Comparison of ENCODE assay signal across 1 cellular context in the genomic region with DNA sequence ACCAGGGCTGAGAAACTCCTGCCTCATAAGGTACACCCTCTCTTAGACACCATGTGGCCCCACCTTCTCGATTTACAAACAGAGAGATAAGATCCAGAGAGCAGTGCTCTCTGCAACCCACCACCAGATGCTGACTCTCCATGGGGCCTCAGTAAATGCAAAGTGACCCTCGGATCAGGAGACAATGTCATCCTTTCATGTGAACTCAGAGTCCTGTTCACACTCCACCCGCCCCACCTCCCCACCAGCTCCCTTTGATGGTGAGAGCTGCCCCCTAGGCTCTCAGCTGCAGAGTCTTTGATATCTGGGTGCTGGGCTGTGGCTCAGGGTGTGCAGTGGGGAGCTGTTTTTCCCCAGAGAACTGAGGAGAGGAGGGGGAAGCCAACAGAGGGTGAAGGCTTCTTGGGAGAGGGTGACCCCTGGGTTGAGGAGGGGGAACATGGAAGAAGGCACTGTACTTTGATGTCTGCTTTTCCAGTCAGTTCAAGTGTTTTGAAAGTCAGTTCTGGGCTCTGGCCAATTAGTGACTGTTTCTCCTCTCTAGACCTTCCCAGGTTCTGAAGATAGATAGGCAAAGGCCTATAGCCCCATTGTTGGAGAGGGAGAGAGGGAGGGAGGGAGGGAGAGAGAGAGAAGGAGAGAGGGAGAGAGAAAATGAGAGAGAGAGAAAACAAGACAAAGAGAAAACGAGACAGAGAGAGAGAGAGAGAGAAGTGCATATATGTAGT.
TF ChIP-seq lines count a peak whose summit lies in the region.

No MANE protein-coding gene starts in this region.

TF ChIP-seq in HepG2, 621 proteins besides CTCF, POLR2A, EP300 and RAD21 (continued from another document and continues in another):
- TF ChIP-seq, protein P1, sequence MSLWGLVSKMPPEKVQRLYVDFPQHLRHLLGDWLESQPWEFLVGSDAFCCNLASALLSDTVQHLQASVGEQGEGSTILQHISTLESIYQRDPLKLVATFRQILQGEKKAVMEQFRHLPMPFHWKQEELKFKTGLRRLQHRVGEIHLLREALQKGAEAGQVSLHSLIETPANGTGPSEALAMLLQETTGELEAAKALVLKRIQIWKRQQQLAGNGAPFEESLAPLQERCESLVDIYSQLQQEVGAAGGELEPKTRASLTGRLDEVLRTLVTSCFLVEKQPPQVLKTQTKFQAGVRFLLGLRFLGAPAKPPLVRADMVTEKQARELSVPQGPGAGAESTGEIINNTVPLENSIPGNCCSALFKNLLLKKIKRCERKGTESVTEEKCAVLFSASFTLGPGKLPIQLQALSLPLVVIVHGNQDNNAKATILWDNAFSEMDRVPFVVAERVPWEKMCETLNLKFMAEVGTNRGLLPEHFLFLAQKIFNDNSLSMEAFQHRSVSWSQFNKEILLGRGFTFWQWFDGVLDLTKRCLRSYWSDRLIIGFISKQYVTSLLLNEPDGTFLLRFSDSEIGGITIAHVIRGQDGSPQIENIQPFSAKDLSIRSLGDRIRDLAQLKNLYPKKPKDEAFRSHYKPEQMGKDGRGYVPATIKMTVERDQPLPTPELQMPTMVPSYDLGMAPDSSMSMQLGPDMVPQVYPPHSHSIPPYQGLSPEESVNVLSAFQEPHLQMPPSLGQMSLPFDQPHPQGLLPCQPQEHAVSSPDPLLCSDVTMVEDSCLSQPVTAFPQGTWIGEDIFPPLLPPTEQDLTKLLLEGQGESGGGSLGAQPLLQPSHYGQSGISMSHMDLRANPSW (CRISPR knock-in tag; IDR thresholded peaks at IDR 0.05; ENCODE audit: borderline replicate concordance): no peak
- TF ChIP-seq ZNF343 (CRISPR knock-in tag; IDR thresholded peaks at IDR 0.05) (no peak), ZFY (CRISPR knock-in tag; IDR thresholded peaks at IDR 0.05) (no peak), ESRRA (CRISPR knock-in tag; IDR thresholded peaks at IDR 0.05; ENCODE audit: low read depth) (no peak), REPIN1 (CRISPR knock-in tag; IDR thresholded peaks at IDR 0.05; ENCODE audit: borderline replicate concordance, low read depth) (no peak; the same call in 1 of the 2 replicates), ZNF383 (CRISPR knock-in tag; IDR thresholded peaks at IDR 0.05; ENCODE audit: borderline replicate concordance) (no peak), TP53 (CRISPR knock-in tag; conservative IDR thresholded peaks at IDR 0.05) (no peak), CHD2 (IDR thresholded peaks at IDR 0.05; ENCODE audit: low read depth, low read length) (no peak), MXD4 (CRISPR knock-in tag; IDR thresholded peaks at IDR 0.05) (no peak), ZC3H13 (CRISPR knock-in tag; IDR thresholded peaks at IDR 0.05) (no peak)
- TF ChIP-seq, protein P2, sequence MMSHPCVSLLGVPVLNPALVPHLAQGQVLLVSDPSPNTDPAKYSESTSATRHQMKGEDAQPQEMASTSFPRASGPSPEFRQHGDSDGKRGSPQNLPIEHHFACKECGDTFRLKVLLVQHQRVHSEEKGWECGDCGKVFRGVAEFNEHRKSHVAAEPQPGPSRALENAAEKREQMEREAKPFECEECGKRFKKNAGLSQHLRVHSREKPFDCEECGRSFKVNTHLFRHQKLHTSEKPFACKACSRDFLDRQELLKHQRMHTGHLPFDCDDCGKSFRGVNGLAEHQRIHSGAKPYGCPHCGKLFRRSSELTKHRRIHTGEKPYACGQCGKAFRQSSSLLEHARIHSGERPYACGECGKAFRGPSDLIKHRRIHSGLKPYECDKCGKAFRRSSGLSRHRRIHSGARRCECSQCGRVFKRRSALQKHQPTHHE (CRISPR knock-in tag; IDR thresholded peaks at IDR 0.05; ENCODE audit: borderline replicate concordance): no peak
- TF ChIP-seq, protein P3, sequence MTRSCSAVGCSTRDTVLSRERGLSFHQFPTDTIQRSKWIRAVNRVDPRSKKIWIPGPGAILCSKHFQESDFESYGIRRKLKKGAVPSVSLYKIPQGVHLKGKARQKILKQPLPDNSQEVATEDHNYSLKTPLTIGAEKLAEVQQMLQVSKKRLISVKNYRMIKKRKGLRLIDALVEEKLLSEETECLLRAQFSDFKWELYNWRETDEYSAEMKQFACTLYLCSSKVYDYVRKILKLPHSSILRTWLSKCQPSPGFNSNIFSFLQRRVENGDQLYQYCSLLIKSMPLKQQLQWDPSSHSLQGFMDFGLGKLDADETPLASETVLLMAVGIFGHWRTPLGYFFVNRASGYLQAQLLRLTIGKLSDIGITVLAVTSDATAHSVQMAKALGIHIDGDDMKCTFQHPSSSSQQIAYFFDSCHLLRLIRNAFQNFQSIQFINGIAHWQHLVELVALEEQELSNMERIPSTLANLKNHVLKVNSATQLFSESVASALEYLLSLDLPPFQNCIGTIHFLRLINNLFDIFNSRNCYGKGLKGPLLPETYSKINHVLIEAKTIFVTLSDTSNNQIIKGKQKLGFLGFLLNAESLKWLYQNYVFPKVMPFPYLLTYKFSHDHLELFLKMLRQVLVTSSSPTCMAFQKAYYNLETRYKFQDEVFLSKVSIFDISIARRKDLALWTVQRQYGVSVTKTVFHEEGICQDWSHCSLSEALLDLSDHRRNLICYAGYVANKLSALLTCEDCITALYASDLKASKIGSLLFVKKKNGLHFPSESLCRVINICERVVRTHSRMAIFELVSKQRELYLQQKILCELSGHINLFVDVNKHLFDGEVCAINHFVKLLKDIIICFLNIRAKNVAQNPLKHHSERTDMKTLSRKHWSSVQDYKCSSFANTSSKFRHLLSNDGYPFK (CRISPR knock-in tag; IDR thresholded peaks at IDR 0.05; ENCODE audit: borderline replicate concordance): no peak
- TF ChIP-seq, protein P4, sequence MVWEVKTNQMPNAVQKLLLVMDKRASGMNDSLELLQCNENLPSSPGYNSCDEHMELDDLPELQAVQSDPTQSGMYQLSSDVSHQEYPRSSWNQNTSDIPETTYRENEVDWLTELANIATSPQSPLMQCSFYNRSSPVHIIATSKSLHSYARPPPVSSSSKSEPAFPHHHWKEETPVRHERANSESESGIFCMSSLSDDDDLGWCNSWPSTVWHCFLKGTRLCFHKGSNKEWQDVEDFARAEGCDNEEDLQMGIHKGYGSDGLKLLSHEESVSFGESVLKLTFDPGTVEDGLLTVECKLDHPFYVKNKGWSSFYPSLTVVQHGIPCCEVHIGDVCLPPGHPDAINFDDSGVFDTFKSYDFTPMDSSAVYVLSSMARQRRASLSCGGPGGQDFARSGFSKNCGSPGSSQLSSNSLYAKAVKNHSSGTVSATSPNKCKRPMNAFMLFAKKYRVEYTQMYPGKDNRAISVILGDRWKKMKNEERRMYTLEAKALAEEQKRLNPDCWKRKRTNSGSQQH (CRISPR knock-in tag; IDR thresholded peaks at IDR 0.05; ENCODE audit: low read depth): no peak
- TF ChIP-seq, protein P5, sequence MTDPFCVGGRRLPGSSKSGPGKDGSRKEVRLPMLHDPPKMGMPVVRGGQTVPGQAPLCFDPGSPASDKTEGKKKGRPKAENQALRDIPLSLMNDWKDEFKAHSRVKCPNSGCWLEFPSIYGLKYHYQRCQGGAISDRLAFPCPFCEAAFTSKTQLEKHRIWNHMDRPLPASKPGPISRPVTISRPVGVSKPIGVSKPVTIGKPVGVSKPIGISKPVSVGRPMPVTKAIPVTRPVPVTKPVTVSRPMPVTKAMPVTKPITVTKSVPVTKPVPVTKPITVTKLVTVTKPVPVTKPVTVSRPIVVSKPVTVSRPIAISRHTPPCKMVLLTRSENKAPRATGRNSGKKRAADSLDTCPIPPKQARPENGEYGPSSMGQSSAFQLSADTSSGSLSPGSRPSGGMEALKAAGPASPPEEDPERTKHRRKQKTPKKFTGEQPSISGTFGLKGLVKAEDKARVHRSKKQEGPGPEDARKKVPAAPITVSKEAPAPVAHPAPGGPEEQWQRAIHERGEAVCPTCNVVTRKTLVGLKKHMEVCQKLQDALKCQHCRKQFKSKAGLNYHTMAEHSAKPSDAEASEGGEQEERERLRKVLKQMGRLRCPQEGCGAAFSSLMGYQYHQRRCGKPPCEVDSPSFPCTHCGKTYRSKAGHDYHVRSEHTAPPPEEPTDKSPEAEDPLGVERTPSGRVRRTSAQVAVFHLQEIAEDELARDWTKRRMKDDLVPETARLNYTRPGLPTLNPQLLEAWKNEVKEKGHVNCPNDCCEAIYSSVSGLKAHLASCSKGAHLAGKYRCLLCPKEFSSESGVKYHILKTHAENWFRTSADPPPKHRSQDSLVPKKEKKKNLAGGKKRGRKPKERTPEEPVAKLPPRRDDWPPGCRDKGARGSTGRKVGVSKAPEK (CRISPR knock-in tag; IDR thresholded peaks at IDR 0.05; ENCODE audit: borderline replicate concordance): no peak
- TF ChIP-seq, protein P6, sequence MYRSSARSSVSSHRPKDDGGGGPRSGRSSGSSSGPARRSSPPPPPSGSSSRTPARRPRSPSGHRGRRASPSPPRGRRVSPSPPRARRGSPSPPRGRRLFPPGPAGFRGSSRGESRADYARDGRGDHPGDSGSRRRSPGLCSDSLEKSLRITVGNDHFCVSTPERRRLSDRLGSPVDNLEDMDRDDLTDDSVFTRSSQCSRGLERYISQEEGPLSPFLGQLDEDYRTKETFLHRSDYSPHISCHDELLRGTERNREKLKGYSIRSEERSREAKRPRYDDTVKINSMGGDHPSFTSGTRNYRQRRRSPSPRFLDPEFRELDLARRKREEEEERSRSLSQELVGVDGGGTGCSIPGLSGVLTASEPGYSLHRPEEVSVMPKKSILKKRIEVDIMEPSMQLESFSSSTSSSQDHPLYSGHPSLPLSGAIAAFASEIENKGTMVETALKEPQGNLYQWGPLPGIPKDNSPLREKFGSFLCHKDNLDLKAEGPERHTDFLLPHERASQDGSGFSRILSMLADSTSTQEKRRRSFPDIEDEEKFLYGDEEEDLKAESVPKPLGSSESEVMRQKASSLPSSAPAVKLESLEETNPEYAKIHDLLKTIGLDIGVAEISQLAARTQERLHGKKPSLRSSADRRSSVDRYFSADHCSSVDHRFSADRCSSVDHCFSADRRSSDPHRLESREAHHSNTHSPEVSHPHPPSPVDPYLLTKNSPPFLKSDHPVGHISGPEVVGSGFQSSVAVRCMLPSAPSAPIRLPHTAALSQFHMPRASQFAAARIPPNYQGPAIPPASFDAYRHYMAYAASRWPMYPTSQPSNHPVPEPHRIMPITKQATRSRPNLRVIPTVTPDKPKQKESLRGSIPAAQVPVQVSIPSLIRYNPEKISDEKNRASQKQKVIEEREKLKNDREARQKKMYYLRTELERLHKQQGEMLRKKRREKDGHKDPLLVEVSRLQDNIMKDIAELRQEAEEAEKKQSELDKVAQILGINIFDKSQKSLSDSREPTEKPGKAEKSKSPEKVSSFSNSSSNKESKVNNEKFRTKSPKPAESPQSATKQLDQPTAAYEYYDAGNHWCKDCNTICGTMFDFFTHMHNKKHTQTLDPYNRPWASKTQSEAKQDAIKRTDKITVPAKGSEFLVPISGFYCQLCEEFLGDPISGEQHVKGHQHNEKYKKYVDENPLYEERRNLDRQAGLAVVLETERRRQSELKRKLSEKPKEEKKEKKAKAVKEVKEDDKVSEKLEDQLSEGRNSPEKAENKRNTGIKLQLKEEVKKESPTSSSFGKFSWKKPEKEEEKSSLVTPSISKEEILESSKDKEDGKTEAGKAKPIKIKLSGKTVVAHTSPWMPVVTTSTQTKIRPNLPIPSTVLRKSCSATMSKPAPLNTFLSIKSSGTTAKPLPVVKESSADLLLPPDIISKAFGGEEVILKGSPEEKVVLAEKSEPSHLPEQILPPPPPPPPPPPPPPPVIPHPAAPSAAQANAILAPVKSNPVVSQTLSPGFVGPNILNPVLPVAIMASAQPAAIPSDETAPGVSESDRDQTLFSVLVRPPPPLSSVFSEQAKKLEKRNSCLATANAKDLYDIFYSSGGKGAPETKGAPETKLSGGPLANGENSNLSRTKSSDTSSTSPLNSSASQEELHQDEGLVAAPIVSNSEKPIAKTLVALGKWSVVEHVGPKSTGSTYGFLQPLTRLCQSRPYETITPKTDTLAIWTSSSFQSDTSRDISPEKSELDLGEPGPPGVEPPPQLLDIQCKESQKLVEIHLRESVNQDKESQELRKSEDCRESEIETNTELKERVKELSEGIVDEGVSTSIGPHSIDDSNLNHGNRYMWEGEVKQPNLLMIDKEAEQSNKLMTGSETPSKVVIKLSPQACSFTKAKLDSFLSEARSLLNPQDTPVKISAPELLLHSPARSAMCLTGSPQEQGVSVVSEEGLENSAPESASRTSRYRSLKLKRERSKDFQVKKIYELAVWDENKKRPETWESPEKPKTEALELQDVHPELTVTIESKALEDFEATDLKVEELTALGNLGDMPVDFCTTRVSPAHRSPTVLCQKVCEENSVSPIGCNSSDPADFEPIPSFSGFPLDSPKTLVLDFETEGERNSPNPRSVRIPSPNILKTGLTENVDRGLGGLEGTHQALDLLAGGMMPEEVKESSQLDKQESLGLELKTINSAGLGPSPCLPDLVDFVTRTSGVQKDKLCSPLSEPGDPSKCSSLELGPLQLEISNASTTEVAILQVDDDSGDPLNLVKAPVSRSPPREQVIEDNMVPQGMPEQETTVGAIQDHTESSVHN (CRISPR knock-in tag; IDR thresholded peaks at IDR 0.05): no peak
- TF ChIP-seq, protein P7, sequence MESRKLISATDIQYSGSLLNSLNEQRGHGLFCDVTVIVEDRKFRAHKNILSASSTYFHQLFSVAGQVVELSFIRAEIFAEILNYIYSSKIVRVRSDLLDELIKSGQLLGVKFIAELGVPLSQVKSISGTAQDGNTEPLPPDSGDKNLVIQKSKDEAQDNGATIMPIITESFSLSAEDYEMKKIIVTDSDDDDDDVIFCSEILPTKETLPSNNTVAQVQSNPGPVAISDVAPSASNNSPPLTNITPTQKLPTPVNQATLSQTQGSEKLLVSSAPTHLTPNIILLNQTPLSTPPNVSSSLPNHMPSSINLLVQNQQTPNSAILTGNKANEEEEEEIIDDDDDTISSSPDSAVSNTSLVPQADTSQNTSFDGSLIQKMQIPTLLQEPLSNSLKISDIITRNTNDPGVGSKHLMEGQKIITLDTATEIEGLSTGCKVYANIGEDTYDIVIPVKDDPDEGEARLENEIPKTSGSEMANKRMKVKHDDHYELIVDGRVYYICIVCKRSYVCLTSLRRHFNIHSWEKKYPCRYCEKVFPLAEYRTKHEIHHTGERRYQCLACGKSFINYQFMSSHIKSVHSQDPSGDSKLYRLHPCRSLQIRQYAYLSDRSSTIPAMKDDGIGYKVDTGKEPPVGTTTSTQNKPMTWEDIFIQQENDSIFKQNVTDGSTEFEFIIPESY (CRISPR knock-in tag; IDR thresholded peaks at IDR 0.05): no peak
